17 cellular contexts compared by ENCODE assay signal in the genomic region with DNA sequence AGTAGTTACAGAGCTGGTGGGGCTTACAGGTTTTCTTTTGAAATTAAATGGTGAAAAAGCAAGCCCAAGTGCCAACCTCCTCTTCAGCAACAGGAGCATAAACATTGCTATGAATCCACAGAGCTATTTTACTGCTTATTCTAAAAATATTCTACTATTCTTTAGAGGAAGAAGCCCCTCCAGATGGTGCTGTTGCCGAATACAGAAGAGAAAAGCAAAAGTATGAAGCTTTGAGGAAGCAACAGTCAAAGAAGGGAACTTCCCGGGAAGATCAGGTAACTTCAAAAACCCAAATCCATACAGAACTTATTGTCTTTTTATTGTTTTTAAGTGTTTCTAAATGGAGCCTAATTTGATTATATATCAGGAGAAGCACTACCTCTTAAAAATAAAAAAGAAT.
A peak's percentile ranks its signal among the peaks of the same experiment; 100 is the strongest.
DNase-seq lines count a peak whose midpoint lies in the region; ATAC-seq and TF ChIP-seq lines count a peak whose summit lies in the region.
"Had no signal": no experiment of that assay in that cellular context is flagged by ENCODE, and none has a peak within 500 bp of the region (broad histone marks: within the 10 kb centered on the region; RNA-seq: fewer than 3 reads in every experiment).

No MANE protein-coding gene starts in this region.

- TF ChIP-seq CTCF in choroid plexus epithelial cell (conservative IDR thresholded peaks at IDR 0.05; ENCODE audit: low read depth, low read length) (peak; percentile 46), omental fat pad (IDR thresholded peaks at IDR 0.05) (no peak)

- peak; percentile 67 for ATAC-seq in omental fat pad (ENCODE audit: low FRiP score)

- H3K4me3 ChIP-seq in choroid plexus epithelial cell (ENCODE audit: low read depth, low read length), result no peak overlapping the region
- H3K4me3 ChIP-seq: HAP-1, sigmoid colon, thoracic aorta had no signal

- TF ChIP-seq POLR2A in erythroblast (IDR thresholded peaks at IDR 0.05; ENCODE audit: low read length), result no peak

- DNase-seq in ELR (ENCODE audit: low read depth) (peak; percentile 60), MV-4-11 (lab: John Stamatoyannopoulos, UW) (peak; percentile 29), choroid plexus epithelial cell (ENCODE audit: low read depth) (peak; percentile 45), omental fat pad (ENCODE audit: low spot score) (no peak), DMS 273 treated with DMSO at 0.1 percent for 48 hours (lab: John Stamatoyannopoulos, UW) (no peak), erythroblast (lab: John Stamatoyannopoulos, UW) (no peak)
- no peak for DNase-seq in activated CD4-positive, CD25-positive, alpha-beta regulatory T cell (lab: John Stamatoyannopoulos, UW)
- DNase-seq: activated CD4-positive, alpha-beta T cell treated with anti-CD3 and anti-CD28 coated beads, Interleukin-2, amount 10 ng/mL, durations not matched to agents 24 days and 14 days; activated naive CD4-positive, alpha-beta T cell treated with anti-CD3 and anti-CD28 coated beads, Interleukin-2, amount 50 U/mL, for 16 hours; CD4-positive, alpha-beta T cell; effector memory CD4-positive, alpha-beta T cell; NCI-H82; sigmoid colon; stimulated activated CD4-positive, alpha-beta T cell treated with anti-CD3 and anti-CD28 coated beads, Interleukin-4, amount 100 ng/mL, for 24 hours; T1000 had no signal

Comparison
In these comparisons a context has a peak if more than half of its experiments do, and no peak if none do; other contexts are left out.
1. DNase-seq: peak in ELR (single experiment), MV-4-11 (single experiment) and choroid plexus epithelial cell (single experiment); none in omental fat pad (single experiment), activated CD4-positive, CD25-positive, alpha-beta regulatory T cell (0 of 4), DMS 273 treated with DMSO at 0.1 percent for 48 hours (single experiment) and erythroblast (0 of 2).